ENCODE assay signal across 1 cellular context in the genomic region with DNA sequence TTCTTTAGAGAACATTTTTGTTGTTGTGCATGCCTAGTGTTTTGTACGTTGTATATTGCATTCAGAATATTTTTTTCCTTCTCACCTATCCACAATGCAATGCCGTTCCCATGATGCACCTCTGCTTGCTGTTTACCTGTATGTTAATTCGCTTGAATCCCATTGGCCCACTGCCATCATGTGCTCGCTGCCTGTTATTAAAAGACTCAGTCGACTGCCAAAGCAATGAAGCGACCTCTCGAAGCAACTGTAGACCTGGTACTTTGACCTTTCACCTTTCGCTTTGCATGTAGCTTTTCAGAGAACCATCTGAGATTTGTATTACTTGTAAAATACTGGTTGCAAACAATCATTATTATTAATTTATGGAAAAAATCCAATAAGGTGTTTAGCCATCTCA.
TF ChIP-seq lines count a peak whose summit lies in the region.

No MANE protein-coding gene starts in this region.

TF ChIP-seq in liver, 16 proteins besides CTCF, POLR2A, EP300 and RAD21 (continued from another document):
- TF ChIP-seq, protein P1, sequence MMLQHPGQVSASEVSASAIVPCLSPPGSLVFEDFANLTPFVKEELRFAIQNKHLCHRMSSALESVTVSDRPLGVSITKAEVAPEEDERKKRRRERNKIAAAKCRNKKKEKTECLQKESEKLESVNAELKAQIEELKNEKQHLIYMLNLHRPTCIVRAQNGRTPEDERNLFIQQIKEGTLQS (IDR thresholded peaks at IDR 0.05): no peak
- TF ChIP-seq, protein P2, sequence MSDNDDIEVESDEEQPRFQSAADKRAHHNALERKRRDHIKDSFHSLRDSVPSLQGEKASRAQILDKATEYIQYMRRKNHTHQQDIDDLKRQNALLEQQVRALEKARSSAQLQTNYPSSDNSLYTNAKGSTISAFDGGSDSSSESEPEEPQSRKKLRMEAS (IDR thresholded peaks at IDR 0.05): no peak
- no peak for TF ChIP-seq FOXA2 (IDR thresholded peaks at IDR 0.05)
